ENCODE assay signal across 9 cellular contexts in genomic region chr4:93791570-93792195, GRCh38. TPM values are rescaled to one million over a fixed set of nuclear protein-coding genes. Genes with fewer than 3 reads are reported as not detected.
DNase-seq lines count a peak whose midpoint lies in the region; ATAC-seq and TF ChIP-seq lines count a peak whose summit lies in the region.
"Had no signal": no experiment of that assay in that cellular context is flagged by ENCODE, and none has a peak within 500 bp of the region (broad histone marks: within the 10 kb centered on the region; RNA-seq: fewer than 3 reads in every experiment).

No MANE protein-coding gene starts in this region.

- no peak overlapping the region for H3K27ac Mint-ChIP-seq in T-helper 2 cell treated with Interferon-gamma antibody and Interleukin-4, amounts not matched to agents 5 μg/mL and 100 μg/mL, for 36 hours
- H3K27ac Mint-ChIP-seq: activated naive CD4-positive, alpha-beta T cell treated with anti-CD3 and anti-CD28 coated beads, Interleukin-2, amount 50 U/mL, for 24 hours had no signal

- H3K9me3 Mint-ChIP-seq in T-helper 2 cell treated with Interferon-gamma antibody and Interleukin-4, amounts not matched to agents 5 μg/mL and 100 μg/mL, for 36 hours: no peaks in the 10 kb centered on the region
- H3K9me3 Mint-ChIP-seq: activated naive CD4-positive, alpha-beta T cell treated with anti-CD3 and anti-CD28 coated beads, Interleukin-2, amount 50 U/mL, for 24 hours had no signal

- H3K4me3 ChIP-seq in spleen: no peak overlapping the region

- intact Hi-C loops in spleen (cut with DNase I; ENCODE audit: low total_unique reads): no loop called here

- DNase-seq in DMS53 (lab: John Stamatoyannopoulos, UW) (peak; percentile 68), GM19238 (ENCODE audit: insufficient read length, low spot score) (peak; percentile 15), NCI-H510A treated with DMSO at 0.1 percent for 48 hours (lab: John Stamatoyannopoulos, UW) (peak; percentile 61), amygdala (lab: John Stamatoyannopoulos, UW) (peak in 35 of 56 donors; percentile 1 to 70 (median 24)), hippocampal formation (lab: John Stamatoyannopoulos, UW) (peak; percentile 11 to 66), spleen (no peak)
- DNase-seq in T-helper 2 cell treated with Interferon-gamma antibody and Interleukin-4, amounts not matched to agents 5 μg/mL and 100 μg/mL, for 36 hours (ENCODE audit: low spot score): no peak

- H3K4me1 Mint-ChIP-seq in T-helper 2 cell treated with Interferon-gamma antibody and Interleukin-4, amounts not matched to agents 5 μg/mL and 100 μg/mL, for 36 hours (ENCODE audit: low read depth): no peaks in the 10 kb centered on the region
- H3K4me1 Mint-ChIP-seq: activated naive CD4-positive, alpha-beta T cell treated with anti-CD3 and anti-CD28 coated beads, Interleukin-2, amount 50 U/mL, for 24 hours had no signal

- no peaks in the 10 kb centered on the region for H3K27me3 ChIP-seq in spleen (replicated peaks in 1 of 7)

- TF ChIP-seq CTCF in spleen (IDR thresholded peaks at IDR 0.05 in 8 of 11, conservative IDR thresholded peaks at IDR 0.05 in 3 of 11): peak in 10 of 11 experiments; percentile 10 to 74 (median 59)

- no peaks in the 10 kb centered on the region for H3K27me3 Mint-ChIP-seq in T-helper 2 cell treated with Interferon-gamma antibody and Interleukin-4, amounts not matched to agents 5 μg/mL and 100 μg/mL, for 36 hours (ENCODE audit: low read depth)

- no peak overlapping the region for H3K4me3 Mint-ChIP-seq in T-helper 2 cell treated with Interferon-gamma antibody and Interleukin-4, amounts not matched to agents 5 μg/mL and 100 μg/mL, for 36 hours
- H3K4me3 Mint-ChIP-seq: activated naive CD4-positive, alpha-beta T cell treated with anti-CD3 and anti-CD28 coated beads, Interleukin-2, amount 50 U/mL, for 24 hours had no signal

- no peaks in the 10 kb centered on the region for H3K4me1 ChIP-seq in spleen

- no peaks in the 10 kb centered on the region for H3K36me3 ChIP-seq in spleen

- H3K36me3 Mint-ChIP-seq in T-helper 2 cell treated with Interferon-gamma antibody and Interleukin-4, amounts not matched to agents 5 μg/mL and 100 μg/mL, for 36 hours (ENCODE audit: low read depth): no peaks in the 10 kb centered on the region
- H3K36me3 Mint-ChIP-seq: activated naive CD4-positive, alpha-beta T cell treated with anti-CD3 and anti-CD28 coated beads, Interleukin-2, amount 50 U/mL, for 24 hours had no signal

- H3K9me3 ChIP-seq in spleen: no peaks in the 10 kb centered on the region

- ATAC-seq in HG03159 (IDR thresholded peaks at IDR 0.05; ENCODE audit: unreplicated experiment): peak; percentile 78

- 0 to 2% (median 2%) methylated on average over 3 of the region's 3 CpGs for WGBS in spleen, 5 donors

- TF ChIP-seq POLR2A in spleen (IDR thresholded peaks at IDR 0.05): no peak

- no peak overlapping the region for H3K27ac ChIP-seq in spleen

RNA-seq across cellular contexts. Expression of gene ATOH1, which starts 36.9 kb away (rescaled TPM):
- not detected for total RNA-seq in spleen
- polyA plus RNA-seq in spleen: not detected

Comparison
In these comparisons a context has a peak if more than half of its experiments do, and no peak if none do; other contexts are left out.
1. DNase-seq: peak in DMS53 (single experiment), GM19238 (single experiment), NCI-H510A treated with DMSO at 0.1 percent for 48 hours (single experiment), amygdala (35 of 56) and hippocampal formation (2 of 2); none in spleen (single experiment) and T-helper 2 cell treated with Interferon-gamma antibody and Interleukin-4, amounts not matched to agents 5 μg/mL and 100 μg/mL, for 36 hours (single experiment).